In genomic region chr3:120528163-120528562, GRCh38 we compare ENCODE assay signal across 28 cellular contexts.
DNase-seq lines count a peak whose midpoint lies in the region; ATAC-seq, FAIRE-seq and TF ChIP-seq lines count a peak whose summit lies in the region.
"Had no signal": no experiment of that assay in that cellular context is flagged by ENCODE, and none has a peak within 500 bp of the region (broad histone marks: within the 10 kb centered on the region; RNA-seq: fewer than 3 reads in every experiment).

No MANE protein-coding gene starts in this region.

- H3K4me2 ChIP-seq in H1 (ENCODE audit: insufficient read depth in 1 of 2, low read depth in 2 of 2, low read length in 2 of 2) = no peak overlapping the region
- no peak overlapping the region for H3K4me2 ChIP-seq in GM23338
- H3K4me2 ChIP-seq: KMS-11 had no signal

- no peaks in the 10 kb centered on the region for H3K9me2 ChIP-seq in GM23338 (ENCODE audit: insufficient read depth)

- WGBS in H1 (ENCODE audit: extremely low coverage in 1 of 2, insufficient coverage in 1 of 2, insufficient read length in 1 of 2, insufficient replicate concordance in 2 of 2, low coverage in 1 of 2, low lambda C conversion rate in 2 of 2, missing lambda C conversion rate in 1 of 2), 2 experiments = 93% methylated on average over 6 of the region's 6 CpGs; no CpG with 5 or more reads in 1 of the 2 experiments

- no peak overlapping the region for H2BK20ac ChIP-seq in H1 (ENCODE audit: low read length)

- no peaks in the 10 kb centered on the region for H3K23me2 ChIP-seq in H1 (ENCODE audit: low read depth, low read length)

- H3K79me1 ChIP-seq in H1 (ENCODE audit: low read depth, low read length) = no peaks in the 10 kb centered on the region

- no peak overlapping the region for H4K91ac ChIP-seq in H1 (replicated peaks; ENCODE audit: insufficient read length, low read length)

- no peak overlapping the region for H3K4me3 ChIP-seq in GM12865 (ENCODE audit: low read depth, low read length)
- no peak overlapping the region for H3K4me3 ChIP-seq in H1 (ENCODE audit: extremely low read depth in 1 of 4, insufficient read depth in 2 of 4, low read depth in 3 of 4, low read length in 4 of 4)
- no peak overlapping the region for H3K4me3 ChIP-seq in vagina
- H3K4me3 ChIP-seq in GM23338 = no peak overlapping the region

- TF ChIP-seq EP300 in H1 (IDR thresholded peaks at IDR 0.05; ENCODE audit: borderline replicate concordance in 1 of 2, low read depth in 2 of 2, low read length in 2 of 2) = no peak

- H4K5ac ChIP-seq in H1 (ENCODE audit: insufficient read length, low read depth, low read length) = no peak overlapping the region

- H2BK5ac ChIP-seq in H1 (ENCODE audit: low read depth, low read length) = no peak overlapping the region

- TF ChIP-seq POLR2A in H1 (IDR thresholded peaks at IDR 0.05; ENCODE audit: control extremely low read depth in 1 of 2, low read depth in 2 of 2, low read length in 2 of 2) = no peak
- TF ChIP-seq POLR2A in vagina (IDR thresholded peaks at IDR 0.05) = no peak

- DNase-seq in activated CD4-positive, alpha-beta T cell treated with anti-CD3 and anti-CD28 coated beads, Interleukin-2, amount 10 ng/mL, durations not matched to agents 24 days and 14 days = no peak
- DNase-seq in activated CD4-positive, alpha-beta T cell treated with anti-CD3 and anti-CD28 coated beads, Interleukin-2, amount 10 ng/mL, durations not matched to agents 7 days and 5 days = no peak
- DNase-seq in GM12865 (ENCODE audit: low read depth) (peak; percentile 9), H1 (ENCODE audit: low read depth in 1 of 2, low spot score in 2 of 2) (peak in 1 of 2 experiments; percentile 34), vagina (ENCODE audit: extremely low spot score in 2 of 2) (no peak), Ammon's horn (ENCODE audit: low spot score) (no peak), GM23338 (ENCODE audit: low spot score) (no peak)
- DNase-seq: 8988T, ACHN, Calu3, DMS79 treated with DMSO at 0.1 percent for 48 hours, GF-D8, H9, MM.1S, NCI-H1048, NCI-H1417, NCI-H1694, NCI-H2029 treated with DMSO at 0.1 percent for 48 hours, NCI-H226, NCI-H510A, NCI-H69, SHP77 had no signal

- H4K20me1 ChIP-seq in H1 (replicated peaks in 1 of 2; ENCODE audit: control insufficient read depth in 1 of 2, insufficient read depth in 2 of 2, low read length in 2 of 2) (no peaks in the 10 kb centered on the region), GM23338 (replicated peaks; ENCODE audit: insufficient read depth) (no peaks in the 10 kb centered on the region)

- H3K9ac ChIP-seq in H1 (replicated peaks in 1 of 4; ENCODE audit: extremely low read depth in 1 of 4, low read depth in 3 of 4, low read length in 3 of 4) = no peak overlapping the region
- H3K9ac ChIP-seq: KMS-11 had no signal

- H2AK5ac ChIP-seq in H1 (ENCODE audit: low read depth, low read length) = no peak overlapping the region

- H3K18ac ChIP-seq in H1 (ENCODE audit: extremely low read depth, low read length) = no peak overlapping the region

- no peaks in the 10 kb centered on the region for H3K36me3 Mint-ChIP-seq in activated CD4-positive, alpha-beta T cell treated with anti-CD3 and anti-CD28 coated beads, Interleukin-2, amount 10 ng/mL, durations not matched to agents 24 days and 14 days (ENCODE audit: low read depth)
- H3K36me3 Mint-ChIP-seq in activated CD4-positive, alpha-beta T cell treated with anti-CD3 and anti-CD28 coated beads, Interleukin-2, amount 10 ng/mL, durations not matched to agents 7 days and 5 days (ENCODE audit: low read depth) = no peaks in the 10 kb centered on the region
- H3K36me3 Mint-ChIP-seq in T-helper 1 cell treated with Interleukin-12 subunit alpha and Interleukin-12 subunit beta and Interleukin-4 antibody, amounts not matched to agents 30 μg/mL and 1 μg/mL, for 36 hours (ENCODE audit: low read depth) = no peaks in the 10 kb centered on the region
- H3K36me3 Mint-ChIP-seq in GM23338 (ENCODE audit: low read depth) = no peaks in the 10 kb centered on the region

- intact Hi-C loops in activated CD4-positive, alpha-beta T cell treated with anti-CD3 and anti-CD28 coated beads, Interleukin-2, amount 10 ng/mL, durations not matched to agents 24 days and 14 days (cut with micrococcal nuclease) = no loop called here
- intact Hi-C loops in vagina (cut with DNase I) = no loop called here

- TF ChIP-seq RAD21 in H1 (IDR thresholded peaks at IDR 0.05 in 1 of 2, conservative IDR thresholded peaks at IDR 0.05 in 1 of 2; ENCODE audit: low read depth in 2 of 2, low read length in 2 of 2) = no peak

- H2AFZ ChIP-seq in H1 (ENCODE audit: low read length) (peak overlapping the region; percentile 73; the same call in 1 of the 2 replicates), GM23338 (no peak overlapping the region)

- H3K27me3 ChIP-seq in H1 (replicated peaks in 1 of 4; ENCODE audit: control insufficient read depth in 3 of 4, extremely low read depth in 1 of 4, insufficient read depth in 3 of 4, low read length in 3 of 4) (no peaks in the 10 kb centered on the region), vagina (no peaks in the 10 kb centered on the region), GM23338 (ENCODE audit: insufficient read depth) (no peaks in the 10 kb centered on the region)

- peaks cover 10% of the 10 kb centered on the region for H3K27me3 Mint-ChIP-seq in activated CD4-positive, alpha-beta T cell treated with anti-CD3 and anti-CD28 coated beads, Interleukin-2, amount 10 ng/mL, durations not matched to agents 24 days and 14 days
- H3K27me3 Mint-ChIP-seq in activated CD4-positive, alpha-beta T cell treated with anti-CD3 and anti-CD28 coated beads, Interleukin-2, amount 10 ng/mL, durations not matched to agents 7 days and 5 days = peaks cover 18% of the 10 kb centered on the region
- H3K27me3 Mint-ChIP-seq in T-helper 1 cell treated with Interleukin-12 subunit alpha and Interleukin-12 subunit beta and Interleukin-4 antibody, amounts not matched to agents 30 μg/mL and 1 μg/mL, for 36 hours (ENCODE audit: low read depth) = no peaks in the 10 kb centered on the region
- H3K27me3 Mint-ChIP-seq in GM23338 (ENCODE audit: insufficient read depth, low read depth, poor library complexity) = no peaks in the 10 kb centered on the region

- CTCF ChIA-PET in activated CD4-positive, alpha-beta T cell treated with anti-CD3 and anti-CD28 coated beads, Interleukin-2, amount 10 ng/mL, durations not matched to agents 7 days and 5 days (lab: Charles Lee) = no interaction called here
- CTCF ChIA-PET in H1 (lab: Charles Lee; ENCODE audit: partially characterized antibody) = interaction anchor here (0.6 to 1.6 kb wide), 6 partner anchors 9 to 126 kb away, joined by 3 read pairs; no protein-coding TSS in a partner anchor

- peak; percentile 13 for FAIRE-seq in H1 (lab: Jason Lieb, UNC)
- FAIRE-seq: GM18507 had no signal

- H3K79me2 ChIP-seq in H1 (ENCODE audit: control insufficient read depth in 1 of 2, insufficient read depth in 2 of 2, low read length in 2 of 2) = no peaks in the 10 kb centered on the region
- no peaks in the 10 kb centered on the region for H3K79me2 ChIP-seq in GM23338 (replicated peaks; ENCODE audit: insufficient read depth)

- H2BK15ac ChIP-seq in H1 (ENCODE audit: low read length) = no peak overlapping the region

- no peaks in the 10 kb centered on the region for H3F3A ChIP-seq in GM23338 (replicated peaks; ENCODE audit: low read depth)

- H3K23ac ChIP-seq in H1 (ENCODE audit: insufficient read length) = no peak overlapping the region

- H3K9me3 ChIP-seq in H1 (ENCODE audit: insufficient read depth in 2 of 2, low read depth in 1 of 2, low read length in 1 of 2) (no peaks in the 10 kb centered on the region), vagina (no peaks in the 10 kb centered on the region)

- H3K14ac ChIP-seq in H1 (ENCODE audit: insufficient read length) = no peak overlapping the region

- H3K4me1 Mint-ChIP-seq in activated CD4-positive, alpha-beta T cell treated with anti-CD3 and anti-CD28 coated beads, Interleukin-2, amount 10 ng/mL, durations not matched to agents 24 days and 14 days = peaks cover 12% of the 10 kb centered on the region
- H3K4me1 Mint-ChIP-seq in activated CD4-positive, alpha-beta T cell treated with anti-CD3 and anti-CD28 coated beads, Interleukin-2, amount 10 ng/mL, durations not matched to agents 7 days and 5 days = peaks cover 2% of the 10 kb centered on the region
- H3K4me1 Mint-ChIP-seq in T-helper 1 cell treated with Interleukin-12 subunit alpha and Interleukin-12 subunit beta and Interleukin-4 antibody, amounts not matched to agents 30 μg/mL and 1 μg/mL, for 36 hours (ENCODE audit: low read depth) = peaks cover 6% of the 10 kb centered on the region
- peaks cover 4% of the 10 kb centered on the region for H3K4me1 Mint-ChIP-seq in GM23338

- H3K4me3 Mint-ChIP-seq in activated CD4-positive, alpha-beta T cell treated with anti-CD3 and anti-CD28 coated beads, Interleukin-2, amount 10 ng/mL, durations not matched to agents 24 days and 14 days = no peak overlapping the region
- H3K4me3 Mint-ChIP-seq in activated CD4-positive, alpha-beta T cell treated with anti-CD3 and anti-CD28 coated beads, Interleukin-2, amount 10 ng/mL, durations not matched to agents 7 days and 5 days = no peak overlapping the region
- H3K4me3 Mint-ChIP-seq in T-helper 1 cell treated with Interleukin-12 subunit alpha and Interleukin-12 subunit beta and Interleukin-4 antibody, amounts not matched to agents 30 μg/mL and 1 μg/mL, for 36 hours = no peak overlapping the region
- H3K4me3 Mint-ChIP-seq in GM23338 = no peak overlapping the region
- H3K4me3 Mint-ChIP-seq: H9, IgD-negative memory B cell had no signal

- no peak; the same call in 1 of the 3 replicates for ATAC-seq in GM23338

- POLR2A ChIA-PET in activated CD4-positive, alpha-beta T cell treated with anti-CD3 and anti-CD28 coated beads, Interleukin-2, amount 10 ng/mL, durations not matched to agents 7 days and 5 days (lab: Charles Lee) = interaction anchor here (0.7 kb wide), 1 partner anchor 227 kb away, joined by 3 read pairs; no protein-coding TSS in a partner anchor
- POLR2A ChIA-PET in H1 (lab: Charles Lee; ENCODE audit: partially characterized antibody) = no interaction called here

- peak overlapping the region; percentile 25 for H3K27ac Mint-ChIP-seq in activated CD4-positive, alpha-beta T cell treated with anti-CD3 and anti-CD28 coated beads, Interleukin-2, amount 10 ng/mL, durations not matched to agents 24 days and 14 days
- no peak overlapping the region for H3K27ac Mint-ChIP-seq in activated CD4-positive, alpha-beta T cell treated with anti-CD3 and anti-CD28 coated beads, Interleukin-2, amount 10 ng/mL, durations not matched to agents 7 days and 5 days
- peak overlapping the region; percentile 67 for H3K27ac Mint-ChIP-seq in T-helper 1 cell treated with Interleukin-12 subunit alpha and Interleukin-12 subunit beta and Interleukin-4 antibody, amounts not matched to agents 30 μg/mL and 1 μg/mL, for 36 hours
- H3K27ac Mint-ChIP-seq in GM23338 = no peak overlapping the region
- H3K27ac Mint-ChIP-seq: H9, IgD-negative memory B cell had no signal

- H3K4me1 ChIP-seq in H1 (replicated peaks in 1 of 4; ENCODE audit: control insufficient read depth in 3 of 4, insufficient read depth in 4 of 4, low read length in 3 of 4) = no peaks in the 10 kb centered on the region
- no peaks in the 10 kb centered on the region for H3K4me1 ChIP-seq in vagina
- no peaks in the 10 kb centered on the region for H3K4me1 ChIP-seq in GM23338 (ENCODE audit: insufficient read depth)

- H4K8ac ChIP-seq in H1 (ENCODE audit: extremely low read depth, insufficient read depth, low read length) = no peak overlapping the region

- TF ChIP-seq CTCF in GM12865 (IDR thresholded peaks at IDR 0.05; ENCODE audit: insufficient read depth, low read depth, low read length, missing control alignments) (no peak), H1 (IDR thresholded peaks at IDR 0.05; ENCODE audit: control extremely low read depth in 1 of 3, insufficient read depth in 1 of 3, low read depth in 1 of 3, low read length in 3 of 3) (no peak), vagina (IDR thresholded peaks at IDR 0.05) (no peak), GM23338 (conservative IDR thresholded peaks at IDR 0.05; ENCODE audit: low read depth in 2 of 2) (no peak)

- H2BK120ac ChIP-seq in H1 (replicated peaks; ENCODE audit: low read depth, low read length) = no peak overlapping the region

- H2BK12ac ChIP-seq in H1 (ENCODE audit: low read depth, low read length) = no peak overlapping the region

- H3K27ac ChIP-seq in H1 (ENCODE audit: low read depth, low read length) = no peak overlapping the region
- no peak overlapping the region for H3K27ac ChIP-seq in vagina
- no peak overlapping the region for H3K27ac ChIP-seq in GM23338 (ENCODE audit: low read depth)
- H3K27ac ChIP-seq: HL-60, KMS-11, RWPE1 had no signal

- no peak overlapping the region for H3K56ac ChIP-seq in H1 (replicated peaks; ENCODE audit: insufficient read length, low read depth, low read length)

- peaks cover 5% of the 10 kb centered on the region for H3K9me3 Mint-ChIP-seq in activated CD4-positive, alpha-beta T cell treated with anti-CD3 and anti-CD28 coated beads, Interleukin-2, amount 10 ng/mL, durations not matched to agents 24 days and 14 days
- H3K9me3 Mint-ChIP-seq in activated CD4-positive, alpha-beta T cell treated with anti-CD3 and anti-CD28 coated beads, Interleukin-2, amount 10 ng/mL, durations not matched to agents 7 days and 5 days = no peaks in the 10 kb centered on the region
- peaks cover 6% of the 10 kb centered on the region for H3K9me3 Mint-ChIP-seq in T-helper 1 cell treated with Interleukin-12 subunit alpha and Interleukin-12 subunit beta and Interleukin-4 antibody, amounts not matched to agents 30 μg/mL and 1 μg/mL, for 36 hours
- H3K9me3 Mint-ChIP-seq in GM23338 = no peaks in the 10 kb centered on the region

- H3K4ac ChIP-seq in H1 (replicated peaks; ENCODE audit: insufficient read length, low read depth, low read length) = no peak overlapping the region

- no peaks in the 10 kb centered on the region for H3K36me3 ChIP-seq in H1 (ENCODE audit: control insufficient read depth in 2 of 4, insufficient read depth in 4 of 4, low read length in 3 of 4)
- no peaks in the 10 kb centered on the region for H3K36me3 ChIP-seq in vagina
- no peaks in the 10 kb centered on the region for H3K36me3 ChIP-seq in GM23338 (ENCODE audit: insufficient read depth)

Comparison
In these comparisons a context has a peak if more than half of its experiments do, and no peak if none do; other contexts are left out.
1. H3K27ac Mint-ChIP-seq: peak in activated CD4-positive, alpha-beta T cell treated with anti-CD3 and anti-CD28 coated beads, Interleukin-2, amount 10 ng/mL, durations not matched to agents 24 days and 14 days (single experiment) and T-helper 1 cell treated with Interleukin-12 subunit alpha and Interleukin-12 subunit beta and Interleukin-4 antibody, amounts not matched to agents 30 μg/mL and 1 μg/mL, for 36 hours (single experiment); none in activated CD4-positive, alpha-beta T cell treated with anti-CD3 and anti-CD28 coated beads, Interleukin-2, amount 10 ng/mL, durations not matched to agents 7 days and 5 days (single experiment) and GM23338 (single experiment).